Comparison of ENCODE assay signal across 30 cellular contexts in the genomic region with DNA sequence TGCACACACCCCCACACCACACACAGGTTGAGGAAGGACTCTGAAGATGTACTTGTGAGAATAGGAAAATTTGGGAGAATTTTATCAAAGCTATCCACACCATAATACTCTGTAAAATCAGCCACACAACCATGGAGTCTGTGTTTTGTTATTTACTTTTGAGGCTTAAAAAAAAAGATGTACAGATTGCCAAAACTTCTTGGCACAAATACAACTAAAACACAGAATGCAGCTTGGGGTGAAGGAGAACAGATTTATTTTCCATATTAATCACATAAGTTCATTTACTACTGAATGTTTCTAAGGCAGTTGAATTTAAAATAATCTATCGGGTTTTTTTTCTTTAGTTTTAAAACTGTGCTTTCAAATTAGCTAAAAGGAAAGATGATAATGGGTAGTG. TPM values are rescaled to one million over a fixed set of nuclear protein-coding genes. Genes with fewer than 3 reads are reported as not detected.
DNase-seq lines count a peak whose midpoint lies in the region; TF ChIP-seq lines count a peak whose summit lies in the region.
"Had no signal": no experiment of that assay in that cellular context is flagged by ENCODE, and none has a peak within 500 bp of the region (broad histone marks: within the 10 kb centered on the region; RNA-seq: fewer than 3 reads in every experiment).

No MANE protein-coding gene starts in this region.

- no peak overlapping the region for H3K27ac Mint-ChIP-seq in MCF 10A (ENCODE audit: low read depth, unreplicated experiment)
- H3K27ac Mint-ChIP-seq: activated naive CD8-positive, alpha-beta T cell treated with anti-CD3 and anti-CD28 coated beads, Interleukin-2, amount 10 ng/mL, durations not matched to agents 7 days and 5 days; CD8-positive, alpha-beta T cell; immature natural killer cell had no signal

- BruUV-seq in MCF 10A (replicated peaks; lab: Mats Ljungman, UMichigan) (no TSS peak), mammary epithelial cell (replicated peaks; lab: Mats Ljungman, UMichigan) (no TSS peak)

- H3K36me3 ChIP-seq in breast epithelium (no peaks in the 10 kb centered on the region), mammary epithelial cell (ENCODE audit: insufficient read depth, low read length) (no peaks in the 10 kb centered on the region)
- H3K36me3 ChIP-seq: gastrocnemius medialis, left ventricle myocardium inferior, MG63, transverse colon had no signal

- H2AFZ ChIP-seq in mammary epithelial cell (ENCODE audit: low read depth, low read length) = no peak overlapping the region
- H2AFZ ChIP-seq: PC-9 had no signal

- H3K4me2 ChIP-seq in mammary epithelial cell (ENCODE audit: insufficient read depth, low read depth, low read length) = no peak overlapping the region
- H3K4me2 ChIP-seq: PC-9 had no signal

- no peak for TF ChIP-seq CTCF in MCF 10A (IDR thresholded peaks at IDR 0.05; ENCODE audit: unreplicated experiment)
- TF ChIP-seq CTCF in breast epithelium (IDR thresholded peaks at IDR 0.05) = no peak
- no peak for TF ChIP-seq CTCF in astrocyte of the cerebellum (IDR thresholded peaks at IDR 0.05; ENCODE audit: low read depth, low read length, missing control alignments)
- TF ChIP-seq CTCF in fibroblast of pulmonary artery (IDR thresholded peaks at IDR 0.05; ENCODE audit: low read length, missing control alignments) = no peak
- no peak for TF ChIP-seq CTCF in RWPE1 (conservative IDR thresholded peaks at IDR 0.05; ENCODE audit: low read depth)
- no peak for TF ChIP-seq CTCF in mammary epithelial cell (conservative IDR thresholded peaks at IDR 0.05 in 1 of 2, IDR thresholded peaks at IDR 0.05 in 1 of 2; ENCODE audit: extremely low read depth in 1 of 2, insufficient read depth in 1 of 2, low read depth in 1 of 2, low read length in 2 of 2)

- no peaks in the 10 kb centered on the region for H3K36me3 Mint-ChIP-seq in MCF 10A (ENCODE audit: insufficient read depth, unreplicated experiment)
- H3K36me3 Mint-ChIP-seq: activated naive CD8-positive, alpha-beta T cell treated with anti-CD3 and anti-CD28 coated beads, Interleukin-2, amount 10 ng/mL, durations not matched to agents 7 days and 5 days; brain; CD8-positive, alpha-beta T cell; immature natural killer cell had no signal

- DNase-seq in MCF 10A (ENCODE audit: unreplicated experiment) (peak; percentile 6), breast epithelium (ENCODE audit: low spot score in 2 of 2) (no peak), astrocyte of the cerebellum (ENCODE audit: low read depth) (peak; percentile 55), fibroblast of pulmonary artery (ENCODE audit: low read depth) (peak; percentile 35), stromal cell of bone marrow (ENCODE audit: low read depth) (peak; percentile 21), RWPE1 (ENCODE audit: low spot score) (no peak), mammary epithelial cell (no peak), DMS53 (lab: John Stamatoyannopoulos, UW) (no peak)
- DNase-seq: activated CD4-positive, alpha-beta T cell treated with anti-CD3 and anti-CD28 coated beads for 4 hours; activated gamma-delta T cell; activated naive CD8-positive, alpha-beta T cell treated with anti-CD3 and anti-CD28 coated beads, Interleukin-2, amount 10 ng/mL, durations not matched to agents 7 days and 5 days; activated T-cell treated with anti-CD3 and anti-CD28 coated beads, Interleukin-2, amount 50 U/mL, for 1 hour; AML-193; CD8-positive, alpha-beta T cell; effector memory CD4-positive, alpha-beta T cell; gastrocnemius medialis; hypothalamus; immature natural killer cell; left ventricle myocardium inferior; MG63; NCI-H1436; NK-92 treated with Interleukin-12 subunit alpha and Interleukin-12 subunit beta, amount 100 ng/mL, for 24 hours; nucleus accumbens; PC-9; Right ventricle myocardium superior; small intestine; stimulated activated CD4-positive, alpha-beta T cell treated with anti-CD3 and anti-CD28 coated beads, Interleukin-2, amount 100 ng/mL, for 24 hours; transverse colon had no signal

- peaks cover 17% of the 10 kb centered on the region for H3K27me3 Mint-ChIP-seq in MCF 10A (ENCODE audit: insufficient read depth, unreplicated experiment)

- no peaks in the 10 kb centered on the region for H3K79me2 ChIP-seq in mammary epithelial cell (ENCODE audit: insufficient read depth, low read length)

- POLR2A ChIA-PET in MCF 10A (lab: Yijun Ruan, JAX) (interaction anchor here (0.7 kb wide), 1 partner anchor 541 kb away, joined by 3 read pairs; no protein-coding TSS in a partner anchor), RWPE1 (lab: Yijun Ruan, JAX; ENCODE audit: low non-redundant PET) (no interaction called here)

- H3K27ac ChIP-seq in breast epithelium (no peak overlapping the region), RWPE1 (no peak overlapping the region), mammary epithelial cell (ENCODE audit: insufficient read depth, low read depth, low read length) (no peak overlapping the region)
- H3K27ac ChIP-seq: gastrocnemius medialis, left ventricle myocardium inferior, PC-9, transverse colon had no signal

- no peaks in the 10 kb centered on the region for H4K20me1 ChIP-seq in mammary epithelial cell (ENCODE audit: insufficient read depth, low read length)

- dilution Hi-C loops in mammary epithelial cell (cut with HindIII; ENCODE audit: low sequenced_read_pairs) = no loop called here

- 92% methylated on average over 1 of the region's 1 CpG for WGBS in mammary epithelial cell (ENCODE audit: low coverage, missing lambda C conversion rate)

- CTCF ChIA-PET in MCF 10A (lab: Yijun Ruan, JAX) = interaction anchor here (0.6 to 3.8 kb wide), 7 partner anchors 9 to 738 kb away, joined by 3 to 18 read pairs (median 6); no protein-coding TSS in a partner anchor
- CTCF ChIA-PET in RWPE1 (lab: Yijun Ruan, JAX) = interaction anchor here (0.6 to 0.8 kb wide), 4 partner anchors 36 to 177 kb away, joined by 3 to 5 read pairs (median 4); no protein-coding TSS in a partner anchor
- CTCF ChIA-PET in mammary epithelial cell (lab: Charles Lee; ENCODE audit: low non-redundant PET) = interaction anchor here (1.0 kb wide), 1 partner anchor 9 kb away, joined by 3 read pairs; no protein-coding TSS in a partner anchor

- in situ Hi-C loops in astrocyte of the cerebellum (cut with HindIII; ENCODE audit: low sequenced_read_pairs) = no loop called here
- in situ Hi-C loops in mammary epithelial cell (cut with MboI; ENCODE audit: low sequenced_read_pairs in 2 of 2) = loop anchor here in 1 of 2 donors (25.0 kb wide), 1 partner anchor 452 kb away; no protein-coding TSS in a partner anchor

- H3K9me3 Mint-ChIP-seq in MCF 10A (ENCODE audit: unreplicated experiment) = no peaks in the 10 kb centered on the region
- H3K9me3 Mint-ChIP-seq: activated naive CD8-positive, alpha-beta T cell treated with anti-CD3 and anti-CD28 coated beads, Interleukin-2, amount 10 ng/mL, durations not matched to agents 7 days and 5 days; brain; CD8-positive, alpha-beta T cell; immature natural killer cell had no signal

- no peak for TF ChIP-seq POLR2A in breast epithelium (IDR thresholded peaks at IDR 0.05)

- H3K9ac ChIP-seq in mammary epithelial cell (ENCODE audit: insufficient read depth, low read length) = no peak overlapping the region

- no peak overlapping the region for H3K4me3 ChIP-seq in breast epithelium
- H3K4me3 ChIP-seq in astrocyte of the cerebellum (ENCODE audit: low read depth, low read length) = no peak overlapping the region
- no peak overlapping the region for H3K4me3 ChIP-seq in fibroblast of pulmonary artery (replicated peaks; ENCODE audit: low read depth, low read length)
- no peak overlapping the region for H3K4me3 ChIP-seq in mammary epithelial cell (replicated peaks in 1 of 3; ENCODE audit: insufficient read depth in 1 of 3, low read depth in 2 of 3, low read length in 3 of 3)
- H3K4me3 ChIP-seq: gastrocnemius medialis, left ventricle myocardium inferior, MG63, PC-9, transverse colon had no signal

- no peak overlapping the region for H3K4me3 Mint-ChIP-seq in MCF 10A (ENCODE audit: unreplicated experiment)
- H3K4me3 Mint-ChIP-seq: activated naive CD8-positive, alpha-beta T cell treated with anti-CD3 and anti-CD28 coated beads, Interleukin-2, amount 10 ng/mL, durations not matched to agents 7 days and 5 days; brain; CD8-positive, alpha-beta T cell; immature natural killer cell had no signal

- H3K9me3 ChIP-seq in breast epithelium (no peaks in the 10 kb centered on the region), mammary epithelial cell (replicated peaks; ENCODE audit: insufficient read depth, low read length) (no peaks in the 10 kb centered on the region)
- H3K9me3 ChIP-seq: gastrocnemius medialis, MG63, transverse colon had no signal

- H3K4me1 Mint-ChIP-seq in MCF 10A (ENCODE audit: insufficient read depth, unreplicated experiment) = peaks cover 11% of the 10 kb centered on the region
- H3K4me1 Mint-ChIP-seq: activated naive CD8-positive, alpha-beta T cell treated with anti-CD3 and anti-CD28 coated beads, Interleukin-2, amount 10 ng/mL, durations not matched to agents 7 days and 5 days; immature natural killer cell had no signal

- intact Hi-C loops in MCF 10A (cut with micrococcal nuclease) = no loop called here
- intact Hi-C loops in breast epithelium (cut with DNase I; ENCODE audit: low total_unique reads) = no loop called here
- intact Hi-C loops in mammary epithelial cell (cut with micrococcal nuclease) = no loop called here

- H3K4me1 ChIP-seq in breast epithelium (no peaks in the 10 kb centered on the region), mammary epithelial cell (ENCODE audit: insufficient read depth, low read length) (no peaks in the 10 kb centered on the region)
- H3K4me1 ChIP-seq: gastrocnemius medialis, left ventricle myocardium inferior, transverse colon had no signal

- H3K27me3 ChIP-seq in breast epithelium = no peaks in the 10 kb centered on the region
- H3K27me3 ChIP-seq in mammary epithelial cell (ENCODE audit: insufficient read depth, low read length) = no peaks in the 10 kb centered on the region
- H3K27me3 ChIP-seq: gastrocnemius medialis, MG63, transverse colon had no signal

RNA-seq across cellular contexts. Expression of gene KCNQ5, which starts 32.8 kb away (rescaled TPM):
- 5.8 and 10.3 TPM in 2 replicates for total RNA-seq in MCF 10A (2022)
- 1 to 10 TPM in 1 of 3 donors, under 1 TPM in 2; 0.16 to 1.0 (median 0.33) TPM for total RNA-seq in breast epithelium
- 10 to 100 TPM; 10.5 to 11.8 TPM for total RNA-seq in mammary epithelial cell
- 4.0 TPM for polyA plus RNA-seq in mammary epithelial cell
- 7.6 TPM for polyA minus RNA-seq in mammary epithelial cell
- total RNA-seq: mesenteric fat pad, Right ventricle myocardium superior had no signal

Comparison
In these comparisons a context has a peak if more than half of its experiments do, and no peak if none do; other contexts are left out.
1. DNase-seq: peak in MCF 10A (single experiment), astrocyte of the cerebellum (single experiment), fibroblast of pulmonary artery (single experiment) and stromal cell of bone marrow (single experiment); none in breast epithelium (0 of 2), RWPE1 (single experiment), mammary epithelial cell (single experiment) and DMS53 (single experiment).